Comparison of ENCODE assay signal across 21 cellular contexts in genomic region chr7:147809785-147810184, GRCh38.
DNase-seq lines count a peak whose midpoint lies in the region; ATAC-seq lines count a peak whose summit lies in the region.
"Had no signal": no experiment of that assay in that cellular context is flagged by ENCODE, and none has a peak within 500 bp of the region (broad histone marks: within the 10 kb centered on the region; RNA-seq: fewer than 3 reads in every experiment).

No MANE protein-coding gene starts in this region.

- ATAC-seq in HG03432 (IDR thresholded peaks at IDR 0.05; ENCODE audit: unreplicated experiment), result no peak
- ATAC-seq in GM18502 (IDR thresholded peaks at IDR 0.05; ENCODE audit: poor library complexity, unreplicated experiment), result no peak
- ATAC-seq in naive thymus-derived CD4-positive, alpha-beta T cell, result no peak
- ATAC-seq: CD8-positive, alpha-beta T cell; Right ventricle myocardium inferior had no signal

- intact Hi-C loops in naive thymus-derived CD4-positive, alpha-beta T cell (cut with micrococcal nuclease), result no loop called here

- no peak overlapping the region for H3K27ac Mint-ChIP-seq in naive thymus-derived CD4-positive, alpha-beta T cell
- H3K27ac Mint-ChIP-seq: CD8-positive, alpha-beta T cell had no signal

- peak; percentile 46 for DNase-seq in DMS53 (lab: John Stamatoyannopoulos, UW)
- DNase-seq in NCI-H446 treated with DMSO at 0.1 percent for 48 hours (lab: John Stamatoyannopoulos, UW), result peak; percentile 49
- DNase-seq in astrocyte of the hippocampus (ENCODE audit: low read depth, low spot score), result peak; percentile 47
- DNase-seq in C1 segment of cervical spinal cord (lab: John Stamatoyannopoulos, UW), result no peak
- DNase-seq in naive thymus-derived CD4-positive, alpha-beta T cell, result no peak
- DNase-seq: ACHN; CD8-positive, alpha-beta T cell; DMS79 treated with DMSO at 0.1 percent for 48 hours; IMR-90; NCI-H1092 treated with DMSO at 0.1 percent for 48 hours; NCI-H146; NCI-H2081 treated with DMSO at 0.1 percent for 48 hours; NCI-H510A treated with DMSO at 0.1 percent for 48 hours; OCI-M1; SW 1271 had no signal

- CTCF ChIA-PET in naive thymus-derived CD4-positive, alpha-beta T cell (lab: Charles Lee), result no interaction called here

- H3K4me1 Mint-ChIP-seq in naive thymus-derived CD4-positive, alpha-beta T cell, result no peaks in the 10 kb centered on the region

- no peak overlapping the region for H3K4me3 Mint-ChIP-seq in naive thymus-derived CD4-positive, alpha-beta T cell
- H3K4me3 Mint-ChIP-seq: CD8-positive, alpha-beta T cell had no signal

- H3K36me3 ChIP-seq in naive thymus-derived CD4-positive, alpha-beta T cell (ENCODE audit: control insufficient read depth in 2 of 3, insufficient read depth in 3 of 3, low read length in 3 of 3), result no peaks in the 10 kb centered on the region
- H3K36me3 ChIP-seq: BLaER1 treated with 17β-estradiol and CSF1 and Interleukin-3, amounts not matched to agents 10 nM and 100 nM; SJSA1 had no signal

- no peaks in the 10 kb centered on the region for H3K4me1 ChIP-seq in naive thymus-derived CD4-positive, alpha-beta T cell (ENCODE audit: control insufficient read depth in 2 of 2, insufficient read depth in 2 of 2, low read length in 2 of 2)
- H3K4me1 ChIP-seq: BLaER1 treated with 17β-estradiol and CSF1 and Interleukin-3, amounts not matched to agents 10 nM and 100 nM; SJSA1 had no signal

- no peaks in the 10 kb centered on the region for H3K9me3 ChIP-seq in naive thymus-derived CD4-positive, alpha-beta T cell (ENCODE audit: control insufficient read depth in 2 of 3, low read length in 3 of 3)
- H3K9me3 ChIP-seq: SJSA1 had no signal

- H3K27me3 Mint-ChIP-seq in naive thymus-derived CD4-positive, alpha-beta T cell, result no peaks in the 10 kb centered on the region

- H3K4me3 ChIP-seq in naive thymus-derived CD4-positive, alpha-beta T cell (ENCODE audit: low read length), result no peak overlapping the region
- H3K4me3 ChIP-seq: BLaER1 treated with 17β-estradiol and CSF1 and Interleukin-3, amounts not matched to agents 10 nM and 100 nM; SJSA1 had no signal

- H3K27ac ChIP-seq in naive thymus-derived CD4-positive, alpha-beta T cell (ENCODE audit: low read depth, low read length), result no peak overlapping the region
- H3K27ac ChIP-seq: BLaER1 treated with 17β-estradiol and CSF1 and Interleukin-3, amounts not matched to agents 10 nM and 100 nM; KMS-11; SJSA1 had no signal

- peaks cover 0 to 19% (median 7%) of the 10 kb centered on the region in 11 donors for H3K9me3 Mint-ChIP-seq in naive thymus-derived CD4-positive, alpha-beta T cell

- no peaks in the 10 kb centered on the region for H3K36me3 Mint-ChIP-seq in naive thymus-derived CD4-positive, alpha-beta T cell
- H3K36me3 Mint-ChIP-seq: CD8-positive, alpha-beta T cell had no signal

- H3K27me3 ChIP-seq in naive thymus-derived CD4-positive, alpha-beta T cell (ENCODE audit: control insufficient read depth in 2 of 2, insufficient read depth in 2 of 2, low read length in 2 of 2), result no peaks in the 10 kb centered on the region
- H3K27me3 ChIP-seq: BLaER1 treated with 17β-estradiol and CSF1 and Interleukin-3, amounts not matched to agents 10 nM and 100 nM; SJSA1 had no signal

- POLR2A ChIA-PET in naive thymus-derived CD4-positive, alpha-beta T cell (lab: Charles Lee), result no interaction called here

Comparison
In these comparisons a context has a peak if more than half of its experiments do, and no peak if none do; other contexts are left out.
1. DNase-seq: peak in DMS53 (single experiment), NCI-H446 treated with DMSO at 0.1 percent for 48 hours (single experiment) and astrocyte of the hippocampus (single experiment); none in C1 segment of cervical spinal cord (0 of 14) and naive thymus-derived CD4-positive, alpha-beta T cell (0 of 9).